In the genomic region with DNA sequence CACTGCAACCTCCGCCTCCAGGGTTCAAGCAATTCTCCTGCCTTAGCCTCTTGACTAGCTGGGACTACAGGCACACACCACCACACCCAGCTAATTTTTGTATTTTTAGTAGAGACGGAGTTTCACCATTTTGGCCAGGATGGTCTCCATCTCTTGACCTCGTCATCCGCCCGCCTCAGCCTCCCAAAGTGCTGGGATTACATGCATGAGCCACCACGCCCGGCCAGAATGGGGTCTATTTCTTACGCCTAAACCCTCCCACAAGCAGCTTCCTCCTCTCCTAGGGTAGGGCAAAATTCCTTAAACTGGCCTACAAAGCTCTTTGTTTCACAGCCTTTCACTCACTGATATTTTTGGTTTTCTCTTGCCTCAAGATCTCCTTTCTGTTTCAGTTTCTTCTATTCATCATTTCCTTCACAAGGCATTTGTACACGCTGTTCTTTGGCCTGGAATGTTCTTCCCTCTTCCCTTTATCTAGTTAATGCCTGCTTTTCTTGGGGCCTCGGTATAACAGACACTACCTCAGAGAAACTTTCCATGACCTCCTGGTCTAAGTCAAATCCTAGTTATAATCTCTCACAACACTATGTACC, we compare ENCODE assay signal across 13 cellular contexts. TPM values are rescaled to one million over a fixed set of nuclear protein-coding genes. Genes with fewer than 3 reads are reported as not detected.
DNase-seq lines count a peak whose midpoint lies in the region; ATAC-seq and TF ChIP-seq lines count a peak whose summit lies in the region.
"Had no signal": no experiment of that assay in that cellular context is flagged by ENCODE, and none has a peak within 500 bp of the region (broad histone marks: within the 10 kb centered on the region; RNA-seq: fewer than 3 reads in every experiment).

No MANE protein-coding gene starts in this region.

- in situ Hi-C loops in transverse colon (cut with MboI; ENCODE audit: low pct_ligation_motif_present in 1 of 4, low pct_unique_long_range_greater_than_20kb in 1 of 4, low sequenced_read_pairs in 3 of 4): loop anchor here in 1 of 4 donors (10.0 kb wide), 1 partner anchor 199 kb away; no protein-coding TSS in a partner anchor

- peaks cover 4 to 6% of the 10 kb centered on the region in 2 donors for H3K4me1 ChIP-seq in lung (ENCODE audit: control insufficient read depth in 2 of 2, insufficient read depth in 2 of 2, low read length in 2 of 2)
- H3K4me1 ChIP-seq in transverse colon: peaks cover 0 to 22% (median 2%) of the 10 kb centered on the region in 4 donors

- DNase-seq in activated CD8-positive, alpha-beta T cell treated with anti-CD3 and anti-CD28 coated beads, Interleukin-2, amount 10 ng/mL, durations not matched to agents 7 days and 5 days: no peak
- DNase-seq in activated CD8-positive, alpha-beta T cell treated with anti-CD3 and anti-CD28 coated beads for 36 hours: no peak
- DNase-seq in caudate nucleus (lab: John Stamatoyannopoulos, UW) (no peak), lung (ENCODE audit: low spot score) (no peak), transverse colon (no peak), H7 (no peak), occipital lobe (lab: John Stamatoyannopoulos, UW) (no peak)
- no peak for DNase-seq in stimulated activated naive CD4-positive, alpha-beta T cell treated with Interleukin-2 at 50 U/mL for 16 hours (lab: John Stamatoyannopoulos, UW)
- DNase-seq: activated T-cell treated with anti-CD3 and anti-CD28 coated beads for 4 hours, cerebellar nuclear complex, NCI-H1092 had no signal

- H3K27ac ChIP-seq in caudate nucleus (ENCODE audit: low read depth, low read length) (peak overlapping the region; percentile 50), lung (ENCODE audit: low read depth in 1 of 2, low read length in 1 of 2) (peak overlapping the region; percentile 35 to 70), transverse colon (peak overlapping the region; percentile 64 to 79 (median 72))

- POLR2A ChIA-PET in activated CD8-positive, alpha-beta T cell treated with anti-CD3 and anti-CD28 coated beads, Interleukin-2, amount 10 ng/mL, durations not matched to agents 7 days and 5 days (lab: Charles Lee): no interaction called here
- POLR2A ChIA-PET in activated CD8-positive, alpha-beta T cell treated with anti-CD3 and anti-CD28 coated beads for 36 hours (lab: Charles Lee): interaction anchor here (0.6 kb wide), 1 partner anchor 11 kb away, joined by 3 read pairs; no protein-coding TSS in a partner anchor

- H3K4me3 Mint-ChIP-seq in activated CD8-positive, alpha-beta T cell treated with anti-CD3 and anti-CD28 coated beads, Interleukin-2, amount 10 ng/mL, durations not matched to agents 7 days and 5 days: no peak overlapping the region
- no peak overlapping the region for H3K4me3 Mint-ChIP-seq in activated CD8-positive, alpha-beta T cell treated with anti-CD3 and anti-CD28 coated beads for 36 hours
- H3K4me3 Mint-ChIP-seq: stimulated activated effector memory CD8-positive, alpha-beta T cell treated with anti-CD3 and anti-CD28 coated beads, Interleukin-12 subunit alpha, Interleukin-12 subunit beta, amount 100 ng/mL, for 72 hours had no signal

- CTCF ChIA-PET in activated CD8-positive, alpha-beta T cell treated with anti-CD3 and anti-CD28 coated beads, Interleukin-2, amount 10 ng/mL, durations not matched to agents 7 days and 5 days (lab: Charles Lee): interaction anchor here (0.5 kb wide), 1 partner anchor 48 kb away, joined by 3 read pairs; no protein-coding TSS in a partner anchor
- CTCF ChIA-PET in activated CD8-positive, alpha-beta T cell treated with anti-CD3 and anti-CD28 coated beads for 36 hours (lab: Charles Lee): no interaction called here

- 73 to 76% methylated on average over 10 of the region's 10 CpGs for WGBS in lung, 2 donors
- 47 to 74% methylated on average over 3 to 10 of the region's 10 CpGs for WGBS in transverse colon (ENCODE audit: low coverage in 1 of 2), 2 donors

- H3K36me3 ChIP-seq in lung (ENCODE audit: control insufficient read depth in 2 of 2, insufficient read depth in 2 of 2, low read length in 2 of 2) (peaks cover 0 to 1% of the 10 kb centered on the region in 2 donors), transverse colon (no peaks in the 10 kb centered on the region), H7 (replicated peaks; ENCODE audit: control insufficient read depth, insufficient read depth, low read length) (no peaks in the 10 kb centered on the region)

- intact Hi-C loops in activated CD8-positive, alpha-beta T cell treated with anti-CD3 and anti-CD28 coated beads for 36 hours (cut with micrococcal nuclease): no loop called here
- intact Hi-C loops in transverse colon (cut with DNase I; ENCODE audit: low total_unique reads): no loop called here

- H3K9me3 ChIP-seq in lung (ENCODE audit: control insufficient read depth in 2 of 2, insufficient read depth in 1 of 2, low read length in 1 of 2) (no peaks in the 10 kb centered on the region), transverse colon (no peaks in the 10 kb centered on the region)

- TF ChIP-seq CTCF in activated CD8-positive, alpha-beta T cell treated with anti-CD3 and anti-CD28 coated beads for 36 hours (IDR thresholded peaks at IDR 0.05): no peak
- TF ChIP-seq CTCF in lung (IDR thresholded peaks at IDR 0.05; ENCODE audit: control extremely low read depth, extremely low read depth): no peak
- no peak for TF ChIP-seq CTCF in transverse colon (IDR thresholded peaks at IDR 0.05)

- peaks cover 16% of the 10 kb centered on the region for H3K4me1 Mint-ChIP-seq in activated CD8-positive, alpha-beta T cell treated with anti-CD3 and anti-CD28 coated beads, Interleukin-2, amount 10 ng/mL, durations not matched to agents 7 days and 5 days (ENCODE audit: low read depth)
- peaks cover 12% of the 10 kb centered on the region for H3K4me1 Mint-ChIP-seq in activated CD8-positive, alpha-beta T cell treated with anti-CD3 and anti-CD28 coated beads for 36 hours (ENCODE audit: low read depth)

- peak overlapping the region; percentile 48 for H3K27ac Mint-ChIP-seq in activated CD8-positive, alpha-beta T cell treated with anti-CD3 and anti-CD28 coated beads, Interleukin-2, amount 10 ng/mL, durations not matched to agents 7 days and 5 days
- no peak overlapping the region for H3K27ac Mint-ChIP-seq in activated CD8-positive, alpha-beta T cell treated with anti-CD3 and anti-CD28 coated beads for 36 hours
- H3K27ac Mint-ChIP-seq: stimulated activated effector memory CD8-positive, alpha-beta T cell treated with anti-CD3 and anti-CD28 coated beads, Interleukin-12 subunit alpha, Interleukin-12 subunit beta, amount 100 ng/mL, for 72 hours had no signal

- H3K27me3 ChIP-seq in lung (ENCODE audit: control insufficient read depth, insufficient read depth) (no peaks in the 10 kb centered on the region), transverse colon (no peaks in the 10 kb centered on the region), H7 (ENCODE audit: control insufficient read depth, insufficient read depth, low read length) (no peaks in the 10 kb centered on the region)

- H3K27me3 Mint-ChIP-seq in activated CD8-positive, alpha-beta T cell treated with anti-CD3 and anti-CD28 coated beads, Interleukin-2, amount 10 ng/mL, durations not matched to agents 7 days and 5 days (ENCODE audit: low read depth): no peaks in the 10 kb centered on the region
- no peaks in the 10 kb centered on the region for H3K27me3 Mint-ChIP-seq in activated CD8-positive, alpha-beta T cell treated with anti-CD3 and anti-CD28 coated beads for 36 hours

- TF ChIP-seq POLR2A in transverse colon (IDR thresholded peaks at IDR 0.05): no peak

- peak; percentile 62 for TF ChIP-seq EP300 in transverse colon (IDR thresholded peaks at IDR 0.05; ENCODE audit: low read depth)

- peaks cover 6% of the 10 kb centered on the region for H3K36me3 Mint-ChIP-seq in activated CD8-positive, alpha-beta T cell treated with anti-CD3 and anti-CD28 coated beads, Interleukin-2, amount 10 ng/mL, durations not matched to agents 7 days and 5 days (ENCODE audit: low read depth)
- no peaks in the 10 kb centered on the region for H3K36me3 Mint-ChIP-seq in activated CD8-positive, alpha-beta T cell treated with anti-CD3 and anti-CD28 coated beads for 36 hours (ENCODE audit: low read depth)
- H3K36me3 Mint-ChIP-seq: stimulated activated effector memory CD8-positive, alpha-beta T cell treated with anti-CD3 and anti-CD28 coated beads, Interleukin-12 subunit alpha, Interleukin-12 subunit beta, amount 100 ng/mL, for 72 hours had no signal

- H3K9me3 Mint-ChIP-seq in activated CD8-positive, alpha-beta T cell treated with anti-CD3 and anti-CD28 coated beads, Interleukin-2, amount 10 ng/mL, durations not matched to agents 7 days and 5 days (ENCODE audit: insufficient read depth): no peaks in the 10 kb centered on the region
- H3K9me3 Mint-ChIP-seq in activated CD8-positive, alpha-beta T cell treated with anti-CD3 and anti-CD28 coated beads for 36 hours: no peaks in the 10 kb centered on the region
- H3K9me3 Mint-ChIP-seq: stimulated activated effector memory CD8-positive, alpha-beta T cell treated with anti-CD3 and anti-CD28 coated beads, Interleukin-12 subunit alpha, Interleukin-12 subunit beta, amount 100 ng/mL, for 72 hours had no signal

- H3K4me3 ChIP-seq in lung (no peak overlapping the region), transverse colon (peak overlapping the region in 1 of 4 donors; percentile 18), H7 (ENCODE audit: insufficient read depth, low read depth, low read length) (no peak overlapping the region)

- no peak for ATAC-seq in activated CD8-positive, alpha-beta T cell treated with anti-CD3 and anti-CD28 coated beads, Interleukin-2, amount 10 ng/mL, durations not matched to agents 7 days and 5 days
- ATAC-seq in activated CD8-positive, alpha-beta T cell treated with anti-CD3 and anti-CD28 coated beads for 36 hours: no peak
- no peak for ATAC-seq in lung (ENCODE audit: insufficient read depth, low FRiP score)
- ATAC-seq: HCT116; stimulated activated effector memory CD8-positive, alpha-beta T cell treated with anti-CD3 and anti-CD28 coated beads, Interleukin-12 subunit alpha, Interleukin-12 subunit beta, amount 100 ng/mL, for 72 hours had no signal

RNA-seq across cellular contexts. Expression of a gene that starts 6.7 kb away (rescaled TPM):
- 1 to 10 TPM; 2.3 to 2.4 TPM for total RNA-seq in activated CD8-positive, alpha-beta T cell treated with anti-CD3 and anti-CD28 coated beads, Interleukin-2, amount 10 ng/mL, durations not matched to agents 7 days and 5 days
- 1 to 10 TPM; 1.8 to 2.2 TPM for total RNA-seq in activated CD8-positive, alpha-beta T cell treated with anti-CD3 and anti-CD28 coated beads for 36 hours
- total RNA-seq in lung (1 to 10 TPM; 4.3 to 5.1 TPM), transverse colon (10 to 100 TPM; 10.9 to 24.3 (median 13.1) TPM), occipital lobe (22.0 TPM)
- 1 to 10 TPM; 1.1 to 1.3 TPM for polyA plus RNA-seq in lung
- 0.62 and 0.92 TPM in 2 replicates for total RNA-seq in H7 (2014; rRNA removed; shearing (Covaris generic))

RNA-seq across cellular contexts. Expression of a gene that starts 6.8 kb away (rescaled TPM):
- total RNA-seq in activated CD8-positive, alpha-beta T cell treated with anti-CD3 and anti-CD28 coated beads, Interleukin-2, amount 10 ng/mL, durations not matched to agents 7 days and 5 days: 10 to 100 TPM; 21.3 to 24.3 TPM
- total RNA-seq in activated CD8-positive, alpha-beta T cell treated with anti-CD3 and anti-CD28 coated beads for 36 hours: 10 to 100 TPM; 25.4 to 29.3 TPM
- total RNA-seq in lung (10 to 100 TPM; 25.1 to 38.1 TPM), transverse colon (10 to 100 TPM in 2 of 4 donors, 1 to 10 TPM in 2; 1.8 to 17.8 (median 9.1) TPM), occipital lobe (24.8 TPM)
- polyA plus RNA-seq in lung: 10 to 100 TPM; 10.0 to 20.7 TPM
- total RNA-seq in H7 (2014; rRNA removed; shearing (Covaris generic)): 7.9 and 11.6 TPM in 2 replicates
